In genomic region chr11:110473666-110474065, GRCh38 we compare ENCODE assay signal across 12 cellular contexts.
"Had no signal": no experiment of that assay in that cellular context is flagged by ENCODE, and none has a peak within 500 bp of the region (broad histone marks: within the 10 kb centered on the region; RNA-seq: fewer than 3 reads in every experiment).

No MANE protein-coding gene starts in this region.

- H3K4me1 ChIP-seq: esophagus squamous epithelium, tibial artery had no signal

- H3K36me3 Mint-ChIP-seq: activated naive CD4-positive, alpha-beta T cell treated with anti-CD3 and anti-CD28 coated beads, Interleukin-2, amount 50 U/mL, for 24 hours had no signal

- ATAC-seq: stimulated activated memory B cell treated with anti-CD40 and anti-IgM and Interleukin-4, amounts not matched to agents 10 μg/mL and 1 μg/mL and 100 μg/mL, for 72 hours had no signal

- H3K9me3 ChIP-seq: esophagus squamous epithelium, SK-N-SH, tibial artery had no signal

- H3K27me3 Mint-ChIP-seq: activated B cell treated with CpG ODN at 0.5 μM for 24 hours; activated CD4-positive, alpha-beta T cell treated with anti-CD3 and anti-CD28 coated beads, Interleukin-2, amount 10 ng/mL, durations not matched to agents 7 days and 5 days; activated naive CD4-positive, alpha-beta T cell treated with anti-CD3 and anti-CD28 coated beads, Interleukin-2, amount 50 U/mL, for 24 hours; naive B cell; stimulated activated memory B cell treated with anti-CD40 and anti-IgM and Interleukin-4, amounts not matched to agents 10 μg/mL and 1 μg/mL and 100 μg/mL, for 72 hours had no signal

- H3K27me3 ChIP-seq: esophagus squamous epithelium, tibial artery had no signal

- H3K4me3 Mint-ChIP-seq: activated B cell treated with CpG ODN at 0.5 μM for 24 hours; activated CD4-positive, alpha-beta T cell treated with anti-CD3 and anti-CD28 coated beads, Interleukin-2, amount 10 ng/mL, durations not matched to agents 7 days and 5 days; activated naive CD4-positive, alpha-beta T cell treated with anti-CD3 and anti-CD28 coated beads, Interleukin-2, amount 50 U/mL, for 24 hours; naive B cell; stimulated activated memory B cell treated with anti-CD40 and anti-IgM and Interleukin-4, amounts not matched to agents 10 μg/mL and 1 μg/mL and 100 μg/mL, for 72 hours had no signal

- H3K4me2 ChIP-seq: SK-N-SH, smooth muscle cell had no signal

- H3K9me3 Mint-ChIP-seq: activated B cell treated with CpG ODN at 0.5 μM for 24 hours; activated CD4-positive, alpha-beta T cell treated with anti-CD3 and anti-CD28 coated beads, Interleukin-2, amount 10 ng/mL, durations not matched to agents 7 days and 5 days; activated naive CD4-positive, alpha-beta T cell treated with anti-CD3 and anti-CD28 coated beads, Interleukin-2, amount 50 U/mL, for 24 hours; naive B cell; stimulated activated memory B cell treated with anti-CD40 and anti-IgM and Interleukin-4, amounts not matched to agents 10 μg/mL and 1 μg/mL and 100 μg/mL, for 72 hours had no signal

- DNase-seq: activated B cell treated with CpG ODN at 0.5 μM for 24 hours; activated CD4-positive, alpha-beta T cell treated with anti-CD3 and anti-CD28 coated beads, Interleukin-2, amount 10 ng/mL, durations not matched to agents 7 days and 5 days; activated effector memory CD4-positive, alpha-beta T cell treated with Interleukin-2 at 50 U/mL for 16 hours; activated T-cell treated with anti-CD3 and anti-CD28 coated beads for 4 hours; esophagus squamous epithelium; naive B cell; right cardiac atrium; SK-N-SH; tibial artery had no signal

- H3K27ac Mint-ChIP-seq: activated B cell treated with CpG ODN at 0.5 μM for 24 hours; activated CD4-positive, alpha-beta T cell treated with anti-CD3 and anti-CD28 coated beads, Interleukin-2, amount 10 ng/mL, durations not matched to agents 7 days and 5 days; activated naive CD4-positive, alpha-beta T cell treated with anti-CD3 and anti-CD28 coated beads, Interleukin-2, amount 50 U/mL, for 24 hours; stimulated activated memory B cell treated with anti-CD40 and anti-IgM and Interleukin-4, amounts not matched to agents 10 μg/mL and 1 μg/mL and 100 μg/mL, for 72 hours had no signal

- H3K9ac ChIP-seq: SK-N-SH had no signal

- H3K27ac ChIP-seq: esophagus squamous epithelium, tibial artery had no signal

- H3K4me3 ChIP-seq: esophagus squamous epithelium, smooth muscle cell, tibial artery had no signal

- H3K4me1 Mint-ChIP-seq: activated B cell treated with CpG ODN at 0.5 μM for 24 hours; activated CD4-positive, alpha-beta T cell treated with anti-CD3 and anti-CD28 coated beads, Interleukin-2, amount 10 ng/mL, durations not matched to agents 7 days and 5 days; activated naive CD4-positive, alpha-beta T cell treated with anti-CD3 and anti-CD28 coated beads, Interleukin-2, amount 50 U/mL, for 24 hours; stimulated activated memory B cell treated with anti-CD40 and anti-IgM and Interleukin-4, amounts not matched to agents 10 μg/mL and 1 μg/mL and 100 μg/mL, for 72 hours had no signal
